14 cellular contexts compared by ENCODE assay signal in the genomic region with DNA sequence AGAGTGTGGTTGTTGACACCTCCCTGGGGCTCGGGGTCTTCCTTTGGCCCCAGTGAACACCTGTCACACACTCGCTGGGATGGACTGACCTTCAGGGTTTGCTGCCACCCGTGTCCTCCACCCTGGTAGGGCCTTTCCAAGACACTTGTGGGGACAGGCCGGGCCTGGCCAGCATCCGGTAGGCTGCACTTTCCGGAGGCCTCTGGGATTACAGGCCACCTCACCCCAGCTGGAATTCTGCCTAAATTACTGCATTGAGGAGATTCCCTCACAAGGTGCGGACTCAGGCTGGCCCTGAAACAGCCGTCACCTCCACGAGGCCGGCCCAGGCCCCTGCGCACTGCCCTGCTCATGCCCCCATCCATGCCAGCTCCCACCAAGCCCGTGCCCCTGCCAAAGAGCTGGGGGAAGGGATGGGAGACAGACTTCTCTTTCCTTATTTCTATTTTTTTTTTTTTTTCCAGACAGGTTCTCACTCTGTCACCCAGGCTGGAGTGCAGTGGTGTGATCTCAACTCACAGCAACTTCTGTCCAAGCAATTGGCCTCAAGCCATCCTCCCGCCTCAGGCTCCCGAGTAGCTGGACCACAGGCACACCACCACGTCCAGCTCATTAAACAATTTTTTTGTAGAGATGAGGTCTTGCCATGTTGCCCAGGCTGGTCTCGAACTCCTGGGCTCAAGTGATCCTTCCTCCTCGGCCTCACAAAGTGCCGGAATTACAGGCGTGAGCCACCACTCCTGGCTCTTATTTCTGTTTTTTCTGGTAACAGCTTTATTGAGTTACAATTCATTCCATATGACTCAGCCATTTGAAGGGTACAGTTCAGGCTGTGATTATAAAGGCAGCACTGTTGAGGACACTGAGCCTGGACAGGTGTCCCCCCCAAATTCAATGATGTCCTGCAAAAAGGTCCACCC. TPM values are rescaled to one million over a fixed set of nuclear protein-coding genes. Genes with fewer than 3 reads are reported as not detected.
DNase-seq lines count a peak whose midpoint lies in the region.
"Had no signal": no experiment of that assay in that cellular context is flagged by ENCODE, and none has a peak within 500 bp of the region (broad histone marks: within the 10 kb centered on the region; RNA-seq: fewer than 3 reads in every experiment).

No MANE protein-coding gene starts in this region.

- peaks cover 15 to 20% of the 10 kb centered on the region in 2 experiments for H3K36me3 ChIP-seq in trophoblast cell (ENCODE audit: control insufficient read depth in 1 of 2, insufficient read depth in 2 of 2, low read length in 2 of 2)

- peaks cover 13% of the 10 kb centered on the region for H3K79me1 ChIP-seq in trophoblast cell (ENCODE audit: low read length)

- no peak overlapping the region for H2AK5ac ChIP-seq in trophoblast cell (ENCODE audit: low read length)

- no peak overlapping the region for H4K12ac ChIP-seq in trophoblast cell (ENCODE audit: low read depth, low read length)

- H3K27me3 ChIP-seq in trophoblast cell (ENCODE audit: insufficient read depth, low read length), result no peaks in the 10 kb centered on the region
- H3K27me3 ChIP-seq: BLaER1, dorsolateral prefrontal cortex had no signal

- no CpG with 5 or more reads among the region's 19 CpGs for WGBS in trophoblast cell (ENCODE audit: extremely low coverage, insufficient coverage, insufficient read length)

- H3K4me2 ChIP-seq in trophoblast cell (ENCODE audit: low read length), result no peak overlapping the region
- H3K4me2 ChIP-seq: BLaER1 had no signal

- H2BK5ac ChIP-seq in trophoblast cell (ENCODE audit: low read depth, low read length, poor library complexity), result no peak overlapping the region

- H4K91ac ChIP-seq in trophoblast cell (ENCODE audit: low read depth, low read length), result no peak overlapping the region

- H2AFZ ChIP-seq in trophoblast cell (ENCODE audit: insufficient read depth, low read length, poor library complexity), result no peak overlapping the region

- no peak overlapping the region for H3K4ac ChIP-seq in trophoblast cell (ENCODE audit: low read depth, low read length)

- peak; percentile 32 for DNase-seq in ELR (ENCODE audit: low read depth)
- peak; percentile 33 for DNase-seq in RPMI7951 (ENCODE audit: low read depth)
- peak; percentile 53 for DNase-seq in fibroblast of gingiva (ENCODE audit: low read depth)
- DNase-seq in trophoblast cell, result peak; percentile 58 to 60
- no peak for DNase-seq in stimulated activated CD4-positive, alpha-beta T cell treated with anti-CD3 and anti-CD28 coated beads, Interleukin-12 subunit alpha, Interleukin-12 subunit beta, amount 100 ng/mL, for 4 hours
- DNase-seq in kidney tubule cell (ENCODE audit: low spot score), result no peak
- DNase-seq in HUDEP-2 (lab: John Stamatoyannopoulos, UW; ENCODE audit: unreplicated experiment in 76 of 76), result no peak
- DNase-seq in NCI-H1105 (lab: John Stamatoyannopoulos, UW), result no peak
- DNase-seq: activated CD8-positive, alpha-beta memory T cell treated with anti-CD3 and anti-CD28 coated beads, Interleukin-2, amount 50 U/mL, for 48 hours; activated naive CD4-positive, alpha-beta T cell treated with Interleukin-2 at 50 U/mL for 16 hours; dorsolateral prefrontal cortex; GOT3; NCI-H748 treated with DMSO at 0.1 percent for 48 hours had no signal

- peaks cover 2% of the 10 kb centered on the region for H3K9me3 ChIP-seq in trophoblast cell (ENCODE audit: insufficient read depth, low read depth, low read length)
- H3K9me3 ChIP-seq: BLaER1 had no signal

- H3K18ac ChIP-seq in trophoblast cell (ENCODE audit: low read length), result no peak overlapping the region

- no peak overlapping the region for H3K14ac ChIP-seq in trophoblast cell (ENCODE audit: low read length)

- peaks cover 11 to 14% of the 10 kb centered on the region in 2 experiments for H3K4me1 ChIP-seq in trophoblast cell (ENCODE audit: control insufficient read depth in 1 of 2, insufficient read depth in 2 of 2, low read length in 2 of 2)

- H4K8ac ChIP-seq in trophoblast cell (ENCODE audit: low read depth, low read length), result no peak overlapping the region

- no peak overlapping the region for H3K9ac ChIP-seq in trophoblast cell (ENCODE audit: low read length)
- H3K9ac ChIP-seq: BLaER1 had no signal

- no peak overlapping the region for H2BK120ac ChIP-seq in trophoblast cell (ENCODE audit: insufficient read depth, low read length, poor library complexity)

- peaks cover 5% of the 10 kb centered on the region for H3K79me2 ChIP-seq in trophoblast cell (ENCODE audit: control insufficient read depth, insufficient read depth, low read length, poor library complexity)

- no peak overlapping the region for H2BK12ac ChIP-seq in trophoblast cell (ENCODE audit: low read length)

- no peak overlapping the region for H3K4me3 ChIP-seq in trophoblast cell (ENCODE audit: low read depth, low read length)
- H3K4me3 ChIP-seq: BLaER1, dorsolateral prefrontal cortex had no signal

- H3K27ac ChIP-seq in trophoblast cell (ENCODE audit: low read depth, low read length), result no peak overlapping the region

- H3K23ac ChIP-seq in trophoblast cell (ENCODE audit: low read length), result no peak overlapping the region

RNA-seq across cellular contexts. Expression of a gene that starts 11.3 kb away (rescaled TPM):
- 17.6 and 25.7 TPM in 2 replicates for total RNA-seq in RPMI7951 (2014; rRNA removed; shearing (Covaris generic))
- polyA plus RNA-seq in trophoblast cell (2013), result 112 and 114 TPM in 2 replicates

RNA-seq across cellular contexts. Expression of a gene that starts 24.5 kb away (rescaled TPM):
- total RNA-seq in RPMI7951 (2014; rRNA removed; shearing (Covaris generic)), result 12.8 and 19.6 TPM in 2 replicates
- polyA plus RNA-seq in trophoblast cell (2013), result 21.7 and 21.9 TPM in 2 replicates

RNA-seq across cellular contexts. Expression of a gene that starts 45.9 kb away (rescaled TPM):
- 41.3 and 41.8 TPM in 2 replicates for total RNA-seq in RPMI7951 (2014; rRNA removed; shearing (Covaris generic))
- polyA plus RNA-seq in trophoblast cell (2013), result 70.9 and 73.5 TPM in 2 replicates

Comparison
In these comparisons a context has a peak if more than half of its experiments do, and no peak if none do; other contexts are left out.
1. DNase-seq: peak in ELR (single experiment), RPMI7951 (single experiment), fibroblast of gingiva (single experiment) and trophoblast cell (2 of 2); none in stimulated activated CD4-positive, alpha-beta T cell treated with anti-CD3 and anti-CD28 coated beads, Interleukin-12 subunit alpha, Interleukin-12 subunit beta, amount 100 ng/mL, for 4 hours (single experiment), kidney tubule cell (single experiment), HUDEP-2 (0 of 76) and NCI-H1105 (single experiment).